18 cellular contexts compared by ENCODE assay signal in the genomic region with DNA sequence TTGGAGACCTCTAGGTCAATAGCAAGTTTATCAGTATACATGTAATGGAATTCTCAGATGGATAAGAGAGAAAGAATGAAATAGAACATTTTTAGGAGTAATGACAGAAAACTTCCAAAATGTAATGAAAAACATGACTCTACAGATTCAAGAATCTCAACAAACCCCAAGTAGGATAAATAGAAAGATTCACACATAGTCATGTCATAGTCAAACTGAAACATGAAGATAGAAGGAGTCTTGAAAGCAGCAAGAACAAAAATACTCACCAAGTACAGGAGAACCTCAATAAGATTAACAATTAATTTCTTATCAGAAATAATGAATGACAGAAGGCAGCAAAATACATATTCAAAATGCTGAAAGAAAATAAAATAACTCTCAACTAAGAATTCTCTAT.
DNase-seq lines count a peak whose midpoint lies in the region; ATAC-seq and FAIRE-seq lines count a peak whose summit lies in the region.
"Had no signal": no experiment of that assay in that cellular context is flagged by ENCODE, and none has a peak within 500 bp of the region (broad histone marks: within the 10 kb centered on the region; RNA-seq: fewer than 3 reads in every experiment).

No MANE protein-coding gene starts in this region.

- no peaks in the 10 kb centered on the region for H3K36me3 Mint-ChIP-seq in activated naive CD8-positive, alpha-beta T cell treated with anti-CD3 and anti-CD28 coated beads, Interleukin-2, amount 50 U/mL, for 24 hours (ENCODE audit: low read depth)

- intact Hi-C loops in cardiac septum (cut with DNase I): no loop called here

- ATAC-seq in GM18868 (IDR thresholded peaks at IDR 0.05; ENCODE audit: unreplicated experiment): peak; percentile 62
- ATAC-seq in HG02610 (IDR thresholded peaks at IDR 0.05; ENCODE audit: unreplicated experiment): peak; percentile 45
- ATAC-seq in HG03442 (IDR thresholded peaks at IDR 0.05; ENCODE audit: unreplicated experiment): peak; percentile 50
- ATAC-seq in activated naive CD8-positive, alpha-beta T cell treated with anti-CD3 and anti-CD28 coated beads, Interleukin-2, amount 50 U/mL, for 24 hours: no peak
- ATAC-seq in GM21526 (IDR thresholded peaks at IDR 0.05; ENCODE audit: low FRiP score, unreplicated experiment): no peak
- ATAC-seq: HepG2, Panc1 had no signal

- no peak overlapping the region for H3K27ac Mint-ChIP-seq in activated naive CD8-positive, alpha-beta T cell treated with anti-CD3 and anti-CD28 coated beads, Interleukin-2, amount 50 U/mL, for 24 hours

- H3K4me1 Mint-ChIP-seq in activated naive CD8-positive, alpha-beta T cell treated with anti-CD3 and anti-CD28 coated beads, Interleukin-2, amount 50 U/mL, for 24 hours: peaks cover 3% of the 10 kb centered on the region

- H3K27me3 Mint-ChIP-seq in activated naive CD8-positive, alpha-beta T cell treated with anti-CD3 and anti-CD28 coated beads, Interleukin-2, amount 50 U/mL, for 24 hours: peaks cover 1% of the 10 kb centered on the region

- FAIRE-seq in endometrium (lab: Jason Lieb, UNC): peak; percentile 26
- FAIRE-seq: GM19239, HepG2 had no signal

- no peaks in the 10 kb centered on the region for H3K9me3 Mint-ChIP-seq in activated naive CD8-positive, alpha-beta T cell treated with anti-CD3 and anti-CD28 coated beads, Interleukin-2, amount 50 U/mL, for 24 hours

- no peak for DNase-seq in activated naive CD8-positive, alpha-beta T cell treated with anti-CD3 and anti-CD28 coated beads, Interleukin-2, amount 50 U/mL, for 24 hours
- no peak for DNase-seq in NCI-H226
- no peak for DNase-seq in cardiac septum (ENCODE audit: low spot score)
- DNase-seq: AML-193, COR-L47, HCEC 1CT, KG1, NCI-H1092, NCI-H1694 treated with DMSO at 0.1 percent for 48 hours, NCI-H69 had no signal

- H3K4me3 Mint-ChIP-seq in activated naive CD8-positive, alpha-beta T cell treated with anti-CD3 and anti-CD28 coated beads, Interleukin-2, amount 50 U/mL, for 24 hours: no peak overlapping the region

Comparison
In these comparisons a context has a peak if more than half of its experiments do, and no peak if none do; other contexts are left out.
1. ATAC-seq: peak in GM18868 (single experiment), HG02610 (single experiment) and HG03442 (single experiment); none in activated naive CD8-positive, alpha-beta T cell treated with anti-CD3 and anti-CD28 coated beads, Interleukin-2, amount 50 U/mL, for 24 hours (single experiment) and GM21526 (single experiment).